8 cellular contexts compared by ENCODE assay signal in the genomic region with DNA sequence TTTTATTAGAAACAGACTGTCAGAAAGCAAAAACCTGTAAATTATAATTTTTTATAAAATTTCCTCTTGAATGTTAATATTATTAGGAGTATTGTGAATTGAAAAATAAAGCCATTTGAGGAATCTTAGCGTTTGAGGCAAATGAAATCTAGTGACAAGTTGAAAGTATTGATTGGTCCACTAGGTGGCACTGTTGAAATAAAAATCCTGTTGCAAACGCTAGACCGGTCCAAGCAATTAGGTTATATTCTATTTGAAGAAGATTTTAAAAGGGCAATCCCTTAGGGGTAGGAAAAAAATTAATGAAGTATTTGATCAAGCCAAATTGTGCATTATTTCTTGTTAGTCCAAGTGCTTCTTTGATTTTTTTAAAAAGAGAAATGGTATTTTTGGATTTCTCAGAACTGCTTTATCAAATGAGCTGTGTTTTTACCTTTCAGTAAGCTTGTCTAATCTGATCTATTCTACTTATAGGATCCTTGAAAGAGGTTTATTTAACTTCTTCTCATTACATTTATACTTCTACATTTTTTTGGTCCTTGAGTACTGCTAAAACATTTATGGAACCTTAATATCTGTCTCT. TPM values are rescaled to one million over a fixed set of nuclear protein-coding genes. Genes with fewer than 3 reads are reported as not detected.
DNase-seq lines count a peak whose midpoint lies in the region; ATAC-seq, FAIRE-seq and TF ChIP-seq lines count a peak whose summit lies in the region.

No MANE protein-coding gene starts in this region.

- H3K36me3 ChIP-seq in astrocyte (ENCODE audit: insufficient read depth, low read length) (no peaks in the 10 kb centered on the region), iPS DF 6.9 (ENCODE audit: control insufficient read depth, insufficient read depth, low read length) (no peaks in the 10 kb centered on the region)

- H3K4me1 ChIP-seq in astrocyte (ENCODE audit: insufficient read depth, low read length) = no peaks in the 10 kb centered on the region
- no peaks in the 10 kb centered on the region; the same call in 1 of the 2 replicates for H3K4me1 ChIP-seq in iPS DF 6.9 (ENCODE audit: control insufficient read depth, insufficient read depth, low read length)

- H3K79me2 ChIP-seq in astrocyte (ENCODE audit: insufficient read depth, low read length) = no peaks in the 10 kb centered on the region

- TF ChIP-seq CTCF in GM12872 (IDR thresholded peaks at IDR 0.05; ENCODE audit: insufficient read depth, low read depth, low read length) (peak; percentile 54), astrocyte (IDR thresholded peaks at IDR 0.05; ENCODE audit: insufficient read depth, low read depth, low read length) (peak; percentile 64)

- H3K9me3 ChIP-seq in astrocyte (ENCODE audit: insufficient read depth, low read depth, low read length) (no peaks in the 10 kb centered on the region), iPS DF 6.9 (ENCODE audit: control insufficient read depth, insufficient read depth, low read length) (no peaks in the 10 kb centered on the region)

- no peak overlapping the region for H3K4me3 Mint-ChIP-seq in astrocyte (ENCODE audit: unreplicated experiment)
- H3K4me3 Mint-ChIP-seq in stimulated activated naive B cell treated with anti-CD40 and anti-IgM and Interleukin-4, amounts not matched to agents 10 μg/mL and 1 μg/mL and 100 μg/mL, for 72 hours = no peak overlapping the region

- no peaks in the 10 kb centered on the region for H3K9me3 Mint-ChIP-seq in astrocyte (ENCODE audit: unreplicated experiment)
- no peaks in the 10 kb centered on the region for H3K9me3 Mint-ChIP-seq in stimulated activated naive B cell treated with anti-CD40 and anti-IgM and Interleukin-4, amounts not matched to agents 10 μg/mL and 1 μg/mL and 100 μg/mL, for 72 hours

- DNase-seq in AG20443 (ENCODE audit: low spot score) (peak; percentile 66), NCI-H446 treated with DMSO at 0.1 percent for 48 hours (lab: John Stamatoyannopoulos, UW) (peak; percentile 27), astrocyte (ENCODE audit: low read depth) (peak; percentile 26), iPS DF 6.9 (ENCODE audit: low read depth, low spot score) (peak; percentile 35)
- DNase-seq in stimulated activated naive B cell treated with anti-CD40 and anti-IgM and Interleukin-4, amounts not matched to agents 10 μg/mL and 1 μg/mL and 100 μg/mL, for 72 hours = peak; percentile 6
- no peak for DNase-seq in activated effector memory CD4-positive, alpha-beta T cell treated with Interleukin-2 at 50 U/mL for 16 hours

- no peaks in the 10 kb centered on the region for H3K27me3 ChIP-seq in astrocyte (ENCODE audit: insufficient read depth, low read length)
- H3K27me3 ChIP-seq in iPS DF 6.9 (ENCODE audit: control insufficient read depth, insufficient read depth, low read length) = no peaks in the 10 kb centered on the region

- peak; percentile 64 for ATAC-seq in HG03342 (IDR thresholded peaks at IDR 0.05; ENCODE audit: unreplicated experiment)
- ATAC-seq in stimulated activated naive B cell treated with anti-CD40 and anti-IgM and Interleukin-4, amounts not matched to agents 10 μg/mL and 1 μg/mL and 100 μg/mL, for 72 hours (replicated peaks) = peak; percentile 56 to 57

- peak; percentile 49 for FAIRE-seq in astrocyte (lab: Jason Lieb, UNC)

- no peak overlapping the region for H3K4me2 ChIP-seq in astrocyte (ENCODE audit: low read length)

- H3K27ac Mint-ChIP-seq in astrocyte (ENCODE audit: unreplicated experiment) = no peak overlapping the region
- no peak overlapping the region for H3K27ac Mint-ChIP-seq in stimulated activated naive B cell treated with anti-CD40 and anti-IgM and Interleukin-4, amounts not matched to agents 10 μg/mL and 1 μg/mL and 100 μg/mL, for 72 hours

- no peak overlapping the region for H2AFZ ChIP-seq in astrocyte (ENCODE audit: low read depth, low read length)

- H3K27me3 Mint-ChIP-seq in astrocyte (ENCODE audit: low read depth, unreplicated experiment) = no peaks in the 10 kb centered on the region
- H3K27me3 Mint-ChIP-seq in stimulated activated naive B cell treated with anti-CD40 and anti-IgM and Interleukin-4, amounts not matched to agents 10 μg/mL and 1 μg/mL and 100 μg/mL, for 72 hours = no peaks in the 10 kb centered on the region

- no peak overlapping the region for H3K27ac ChIP-seq in astrocyte (ENCODE audit: low read depth, low read length)
- H3K27ac ChIP-seq in iPS DF 6.9 (ENCODE audit: low read length) = no peak overlapping the region

- H3K9ac ChIP-seq in astrocyte (ENCODE audit: low read length) = no peak overlapping the region

- no peaks in the 10 kb centered on the region for H3K4me1 Mint-ChIP-seq in astrocyte (ENCODE audit: low read depth, unreplicated experiment)
- H3K4me1 Mint-ChIP-seq in stimulated activated naive B cell treated with anti-CD40 and anti-IgM and Interleukin-4, amounts not matched to agents 10 μg/mL and 1 μg/mL and 100 μg/mL, for 72 hours = peaks cover 2 to 6% of the 10 kb centered on the region in 2 donors

- H3K36me3 Mint-ChIP-seq in astrocyte (ENCODE audit: low read depth, unreplicated experiment) = no peaks in the 10 kb centered on the region
- peaks cover 0 to 5% of the 10 kb centered on the region in 2 donors for H3K36me3 Mint-ChIP-seq in stimulated activated naive B cell treated with anti-CD40 and anti-IgM and Interleukin-4, amounts not matched to agents 10 μg/mL and 1 μg/mL and 100 μg/mL, for 72 hours

- WGBS in iPS DF 6.9 (ENCODE audit: insufficient coverage, insufficient read length) = 100% methylated on average over 1 of the region's 3 CpGs

- H3K4me3 ChIP-seq in astrocyte (ENCODE audit: insufficient read depth, low read depth, low read length) (no peak overlapping the region), iPS DF 6.9 (ENCODE audit: low read length) (no peak overlapping the region)

- no peaks in the 10 kb centered on the region for H4K20me1 ChIP-seq in astrocyte (ENCODE audit: insufficient read depth, low read length)

RNA-seq across cellular contexts. Expression of a gene that starts 57.7 kb away (rescaled TPM):
- 7.0 and 8.5 TPM in 2 replicates for total RNA-seq in astrocyte
